ENCODE assay signal across 8 cellular contexts in the genomic region with DNA sequence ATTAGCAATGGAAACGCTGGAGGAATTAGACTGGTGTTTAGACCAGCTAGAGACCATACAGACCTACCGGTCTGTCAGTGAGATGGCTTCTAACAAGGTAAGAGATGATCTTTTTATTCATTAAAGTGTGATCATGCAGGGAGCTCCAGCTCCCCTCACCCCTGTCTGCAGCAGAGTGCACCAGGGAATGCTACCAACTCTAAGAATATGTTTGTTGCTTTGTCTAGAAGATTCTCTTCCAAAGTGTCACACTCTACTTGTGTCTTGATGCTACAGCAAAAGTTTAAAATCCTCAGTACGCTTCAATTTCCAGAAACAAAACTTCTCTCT.
DNase-seq lines count a peak whose midpoint lies in the region; ATAC-seq and TF ChIP-seq lines count a peak whose summit lies in the region.

No MANE protein-coding gene starts in this region.

- H3K4me1 ChIP-seq in CD4-positive, alpha-beta memory T cell (ENCODE audit: insufficient read depth, low read length), result peaks cover 58% of the 10 kb centered on the region
- H3K4me1 ChIP-seq in OCI-LY3 (ENCODE audit: low read length), result peaks cover 70% of the 10 kb centered on the region
- peaks cover 12 to 65% (median 25%) of the 10 kb centered on the region in 3 donors for H3K4me1 ChIP-seq in esophagus squamous epithelium
- H3K4me1 ChIP-seq in osteoblast (ENCODE audit: insufficient read depth, low read length), result peaks cover 38% of the 10 kb centered on the region

- H3K36me3 ChIP-seq in CD4-positive, alpha-beta memory T cell (ENCODE audit: insufficient read depth, low read length), result no peaks in the 10 kb centered on the region
- H3K36me3 ChIP-seq in OCI-LY3 (replicated peaks; ENCODE audit: low read depth, low read length) (peaks cover 22% of the 10 kb centered on the region), esophagus squamous epithelium (no peaks in the 10 kb centered on the region), osteoblast (ENCODE audit: insufficient read depth, low read length) (no peaks in the 10 kb centered on the region)

- H3K4me3 ChIP-seq in CD4-positive, alpha-beta memory T cell (ENCODE audit: low read length in 2 of 2), result peak overlapping the region; percentile 79 to 96
- H3K4me3 ChIP-seq in OCI-LY3 (ENCODE audit: low read length) (peak overlapping the region; percentile 97), esophagus squamous epithelium (peak overlapping the region; percentile 27 to 61 (median 46)), osteoblast (ENCODE audit: insufficient read depth, low read length) (peak overlapping the region; percentile 73)

- H3K9me3 Mint-ChIP-seq in CD4-positive, alpha-beta memory T cell, result no peaks in the 10 kb centered on the region

- H3K27ac ChIP-seq in CD4-positive, alpha-beta memory T cell (ENCODE audit: low read depth, low read length), result peak overlapping the region; percentile 85
- H3K27ac ChIP-seq in OCI-LY3 (ENCODE audit: low read length) (peak overlapping the region; percentile 100), esophagus squamous epithelium (peak overlapping the region; percentile 69 to 87 (median 84)), osteoblast (ENCODE audit: low read depth, low read length) (peak overlapping the region; percentile 98)

- no peak for DNase-seq in CD4-positive, alpha-beta memory T cell
- DNase-seq in esophagus squamous epithelium (lab: John Stamatoyannopoulos, UW) (no peak), osteoblast (ENCODE audit: insufficient read length, low spot score, missing footprints) (no peak), HUDEP-2 (lab: John Stamatoyannopoulos, UW; ENCODE audit: unreplicated experiment in 76 of 76) (no peak), NCI-H2227 (lab: John Stamatoyannopoulos, UW; ENCODE audit: unreplicated experiment) (no peak), SKM-1 treated with dmso at 0.1 percent for 144 hours (lab: John Stamatoyannopoulos, UW; ENCODE audit: unreplicated experiment) (no peak)

- H3K9me3 ChIP-seq in CD4-positive, alpha-beta memory T cell (ENCODE audit: control insufficient read depth in 1 of 2, low read length in 2 of 2), result no peaks in the 10 kb centered on the region
- no peaks in the 10 kb centered on the region for H3K9me3 ChIP-seq in OCI-LY3 (ENCODE audit: insufficient read depth, low read length)
- H3K9me3 ChIP-seq in esophagus squamous epithelium, result no peaks in the 10 kb centered on the region
- no peaks in the 10 kb centered on the region for H3K9me3 ChIP-seq in osteoblast (ENCODE audit: low read depth, low read length)

- no peak for ATAC-seq in HG03520 (IDR thresholded peaks at IDR 0.05; ENCODE audit: unreplicated experiment)

- H3K4me1 Mint-ChIP-seq in CD4-positive, alpha-beta memory T cell, result peaks cover 28 to 78% (median 50%) of the 10 kb centered on the region in 4 donors

- CTCF ChIA-PET in CD4-positive, alpha-beta memory T cell (lab: Charles Lee; ENCODE audit: partially characterized antibody), result interaction anchor here (0.9 to 10.8 kb wide), 14 partner anchors 15 to 113 kb away, joined by 3 to 140 read pairs (median 5); no protein-coding TSS in a partner anchor

- H3K27me3 Mint-ChIP-seq in CD4-positive, alpha-beta memory T cell, result no peaks in the 10 kb centered on the region

- WGBS in esophagus squamous epithelium, 2 donors, result 3 to 11% methylated on average over 3 of the region's 3 CpGs

- peak overlapping the region; percentile 97 to 100 (median 98) for H3K27ac Mint-ChIP-seq in CD4-positive, alpha-beta memory T cell

- H3K9ac ChIP-seq in OCI-LY3 (ENCODE audit: low read length), result peak overlapping the region; percentile 99

- peaks cover 10 to 47% of the 10 kb centered on the region in 2 donors for H3K36me3 Mint-ChIP-seq in CD4-positive, alpha-beta memory T cell

- H3K27me3 ChIP-seq in CD4-positive, alpha-beta memory T cell (ENCODE audit: insufficient read depth, low read length), result no peaks in the 10 kb centered on the region
- H3K27me3 ChIP-seq in OCI-LY3 (ENCODE audit: low read depth, low read length), result no peaks in the 10 kb centered on the region
- H3K27me3 ChIP-seq in esophagus squamous epithelium, result no peaks in the 10 kb centered on the region
- no peaks in the 10 kb centered on the region for H3K27me3 ChIP-seq in osteoblast (ENCODE audit: insufficient read depth, low read length)

- peak overlapping the region; percentile 99 to 100 (median 100) for H3K4me3 Mint-ChIP-seq in CD4-positive, alpha-beta memory T cell

- POLR2A ChIA-PET in CD4-positive, alpha-beta memory T cell (lab: Charles Lee; ENCODE audit: partially characterized antibody), result interaction anchor here (1.0 to 11.2 kb wide), 20 partner anchors 11 to 113 kb away, joined by 3 to 471 read pairs (median 12); no protein-coding TSS in a partner anchor

- H3K79me2 ChIP-seq in OCI-LY3 (ENCODE audit: low read length) (peaks cover 70% of the 10 kb centered on the region), osteoblast (ENCODE audit: insufficient read depth, low read length) (peaks cover 50% of the 10 kb centered on the region)

- no peak for TF ChIP-seq POLR2A in esophagus squamous epithelium (IDR thresholded peaks at IDR 0.05)

- peak overlapping the region; percentile 100 for H3K4me2 ChIP-seq in OCI-LY3 (ENCODE audit: low read length)
- peak overlapping the region; percentile 81 for H3K4me2 ChIP-seq in osteoblast (ENCODE audit: insufficient read depth, low read length)

- H2AFZ ChIP-seq in OCI-LY3 (ENCODE audit: low read depth, low read length), result no peak overlapping the region
- H2AFZ ChIP-seq in osteoblast (ENCODE audit: low read length), result peak overlapping the region; percentile 71

- no peak for TF ChIP-seq CTCF in OCI-LY3 (IDR thresholded peaks at IDR 0.05; ENCODE audit: low read depth, low read length)
- TF ChIP-seq CTCF in esophagus squamous epithelium (IDR thresholded peaks at IDR 0.05), result no peak
- no peak for TF ChIP-seq CTCF in osteoblast (IDR thresholded peaks at IDR 0.05; ENCODE audit: extremely low read depth, low read depth, low read length)

- H4K20me1 ChIP-seq in OCI-LY3 (ENCODE audit: insufficient read depth, low read length) (no peaks in the 10 kb centered on the region), osteoblast (ENCODE audit: insufficient read depth, low read length) (no peaks in the 10 kb centered on the region)

- intact Hi-C loops in CD4-positive, alpha-beta memory T cell (cut with micrococcal nuclease), result loop anchor here (1.0 to 10.0 kb wide), 8 partner anchors 8 to 1268 kb away; a partner anchor contains a TSS
- intact Hi-C loops in esophagus squamous epithelium (cut with DNase I), result no loop called here

Comparison
In these comparisons a context has a peak if more than half of its experiments do, and no peak if none do; other contexts are left out.
1. H3K4me3 ChIP-seq: peak in every context shown above with its lines; median percentile 97 in OCI-LY3; 88 in CD4-positive, alpha-beta memory T cell; 73 in osteoblast; 46 in esophagus squamous epithelium.